ENCODE assay signal across 1 cellular context in the genomic region with DNA sequence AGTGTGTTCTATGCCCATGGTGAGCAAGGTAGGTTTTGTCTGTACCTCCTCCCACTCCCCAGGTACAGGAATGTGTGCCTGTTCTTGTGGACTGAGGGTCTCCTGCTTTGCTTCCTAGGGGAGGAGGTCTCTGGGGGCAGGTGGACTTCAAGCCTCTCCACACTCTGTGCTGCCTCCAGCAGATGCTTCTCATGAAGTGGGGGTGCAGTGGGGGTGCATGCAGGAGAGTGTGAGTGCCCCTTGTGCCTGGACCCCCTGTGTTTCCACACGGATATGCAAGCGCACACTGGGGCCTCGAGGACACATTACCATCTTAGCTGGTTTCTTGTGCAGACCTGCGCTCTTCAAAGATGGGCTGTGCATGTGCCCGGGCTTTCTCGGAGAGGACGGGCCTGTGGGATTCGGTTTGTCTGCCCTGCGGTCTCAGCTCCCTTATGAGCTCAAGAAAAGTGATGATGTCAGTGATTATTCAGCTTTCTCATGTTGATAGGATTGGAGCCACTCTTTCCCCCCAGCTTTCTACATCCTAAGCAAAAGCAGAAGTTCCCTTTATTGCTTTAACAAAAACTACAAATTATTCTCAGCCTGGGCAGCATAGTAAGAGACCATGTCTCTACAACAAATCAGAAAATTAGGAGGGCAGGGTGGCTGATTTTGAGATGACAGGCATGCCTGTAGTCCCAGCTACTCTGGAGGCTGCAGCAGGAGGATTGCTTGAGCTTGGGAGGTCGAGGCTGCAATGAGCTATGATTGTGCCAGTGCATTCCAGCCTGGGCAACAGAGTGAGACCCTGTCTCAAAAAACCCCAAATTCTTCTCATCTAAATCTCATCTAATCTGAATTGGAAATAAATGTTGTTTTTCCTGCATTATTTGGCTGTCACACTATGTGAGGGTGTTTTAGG.
TF ChIP-seq lines count a peak whose summit lies in the region.

No MANE protein-coding gene starts in this region.

TF ChIP-seq in H1, 55 proteins besides CTCF, POLR2A, EP300 and RAD21:
- no peak for TF ChIP-seq CBX5 (IDR thresholded peaks at IDR 0.05; ENCODE audit: low read depth, low read length)
- no peak for TF ChIP-seq TAF7 (optimal IDR thresholded peaks at IDR 0.05; ENCODE audit: borderline replicate concordance, low read depth, low read length)
- TF ChIP-seq GTF2F1 (IDR thresholded peaks at IDR 0.05; ENCODE audit: borderline replicate concordance, low read depth, low read length): no peak
- TF ChIP-seq, protein P1, sequence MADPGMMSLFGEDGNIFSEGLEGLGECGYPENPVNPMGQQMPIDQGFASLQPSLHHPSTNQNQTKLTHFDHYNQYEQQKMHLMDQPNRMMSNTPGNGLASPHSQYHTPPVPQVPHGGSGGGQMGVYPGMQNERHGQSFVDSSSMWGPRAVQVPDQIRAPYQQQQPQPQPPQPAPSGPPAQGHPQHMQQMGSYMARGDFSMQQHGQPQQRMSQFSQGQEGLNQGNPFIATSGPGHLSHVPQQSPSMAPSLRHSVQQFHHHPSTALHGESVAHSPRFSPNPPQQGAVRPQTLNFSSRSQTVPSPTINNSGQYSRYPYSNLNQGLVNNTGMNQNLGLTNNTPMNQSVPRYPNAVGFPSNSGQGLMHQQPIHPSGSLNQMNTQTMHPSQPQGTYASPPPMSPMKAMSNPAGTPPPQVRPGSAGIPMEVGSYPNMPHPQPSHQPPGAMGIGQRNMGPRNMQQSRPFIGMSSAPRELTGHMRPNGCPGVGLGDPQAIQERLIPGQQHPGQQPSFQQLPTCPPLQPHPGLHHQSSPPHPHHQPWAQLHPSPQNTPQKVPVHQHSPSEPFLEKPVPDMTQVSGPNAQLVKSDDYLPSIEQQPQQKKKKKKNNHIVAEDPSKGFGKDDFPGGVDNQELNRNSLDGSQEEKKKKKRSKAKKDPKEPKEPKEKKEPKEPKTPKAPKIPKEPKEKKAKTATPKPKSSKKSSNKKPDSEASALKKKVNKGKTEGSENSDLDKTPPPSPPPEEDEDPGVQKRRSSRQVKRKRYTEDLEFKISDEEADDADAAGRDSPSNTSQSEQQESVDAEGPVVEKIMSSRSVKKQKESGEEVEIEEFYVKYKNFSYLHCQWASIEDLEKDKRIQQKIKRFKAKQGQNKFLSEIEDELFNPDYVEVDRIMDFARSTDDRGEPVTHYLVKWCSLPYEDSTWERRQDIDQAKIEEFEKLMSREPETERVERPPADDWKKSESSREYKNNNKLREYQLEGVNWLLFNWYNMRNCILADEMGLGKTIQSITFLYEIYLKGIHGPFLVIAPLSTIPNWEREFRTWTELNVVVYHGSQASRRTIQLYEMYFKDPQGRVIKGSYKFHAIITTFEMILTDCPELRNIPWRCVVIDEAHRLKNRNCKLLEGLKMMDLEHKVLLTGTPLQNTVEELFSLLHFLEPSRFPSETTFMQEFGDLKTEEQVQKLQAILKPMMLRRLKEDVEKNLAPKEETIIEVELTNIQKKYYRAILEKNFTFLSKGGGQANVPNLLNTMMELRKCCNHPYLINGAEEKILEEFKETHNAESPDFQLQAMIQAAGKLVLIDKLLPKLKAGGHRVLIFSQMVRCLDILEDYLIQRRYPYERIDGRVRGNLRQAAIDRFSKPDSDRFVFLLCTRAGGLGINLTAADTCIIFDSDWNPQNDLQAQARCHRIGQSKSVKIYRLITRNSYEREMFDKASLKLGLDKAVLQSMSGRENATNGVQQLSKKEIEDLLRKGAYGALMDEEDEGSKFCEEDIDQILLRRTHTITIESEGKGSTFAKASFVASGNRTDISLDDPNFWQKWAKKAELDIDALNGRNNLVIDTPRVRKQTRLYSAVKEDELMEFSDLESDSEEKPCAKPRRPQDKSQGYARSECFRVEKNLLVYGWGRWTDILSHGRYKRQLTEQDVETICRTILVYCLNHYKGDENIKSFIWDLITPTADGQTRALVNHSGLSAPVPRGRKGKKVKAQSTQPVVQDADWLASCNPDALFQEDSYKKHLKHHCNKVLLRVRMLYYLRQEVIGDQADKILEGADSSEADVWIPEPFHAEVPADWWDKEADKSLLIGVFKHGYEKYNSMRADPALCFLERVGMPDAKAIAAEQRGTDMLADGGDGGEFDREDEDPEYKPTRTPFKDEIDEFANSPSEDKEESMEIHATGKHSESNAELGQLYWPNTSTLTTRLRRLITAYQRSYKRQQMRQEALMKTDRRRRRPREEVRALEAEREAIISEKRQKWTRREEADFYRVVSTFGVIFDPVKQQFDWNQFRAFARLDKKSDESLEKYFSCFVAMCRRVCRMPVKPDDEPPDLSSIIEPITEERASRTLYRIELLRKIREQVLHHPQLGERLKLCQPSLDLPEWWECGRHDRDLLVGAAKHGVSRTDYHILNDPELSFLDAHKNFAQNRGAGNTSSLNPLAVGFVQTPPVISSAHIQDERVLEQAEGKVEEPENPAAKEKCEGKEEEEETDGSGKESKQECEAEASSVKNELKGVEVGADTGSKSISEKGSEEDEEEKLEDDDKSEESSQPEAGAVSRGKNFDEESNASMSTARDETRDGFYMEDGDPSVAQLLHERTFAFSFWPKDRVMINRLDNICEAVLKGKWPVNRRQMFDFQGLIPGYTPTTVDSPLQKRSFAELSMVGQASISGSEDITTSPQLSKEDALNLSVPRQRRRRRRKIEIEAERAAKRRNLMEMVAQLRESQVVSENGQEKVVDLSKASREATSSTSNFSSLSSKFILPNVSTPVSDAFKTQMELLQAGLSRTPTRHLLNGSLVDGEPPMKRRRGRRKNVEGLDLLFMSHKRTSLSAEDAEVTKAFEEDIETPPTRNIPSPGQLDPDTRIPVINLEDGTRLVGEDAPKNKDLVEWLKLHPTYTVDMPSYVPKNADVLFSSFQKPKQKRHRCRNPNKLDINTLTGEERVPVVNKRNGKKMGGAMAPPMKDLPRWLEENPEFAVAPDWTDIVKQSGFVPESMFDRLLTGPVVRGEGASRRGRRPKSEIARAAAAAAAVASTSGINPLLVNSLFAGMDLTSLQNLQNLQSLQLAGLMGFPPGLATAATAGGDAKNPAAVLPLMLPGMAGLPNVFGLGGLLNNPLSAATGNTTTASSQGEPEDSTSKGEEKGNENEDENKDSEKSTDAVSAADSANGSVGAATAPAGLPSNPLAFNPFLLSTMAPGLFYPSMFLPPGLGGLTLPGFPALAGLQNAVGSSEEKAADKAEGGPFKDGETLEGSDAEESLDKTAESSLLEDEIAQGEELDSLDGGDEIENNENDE (IDR thresholded peaks at IDR 0.05; ENCODE audit: insufficient replicate concordance, low read length): no peak
TF ChIP-seq in H1: peak in this region for 0.
